ENCODE assay signal across 9 cellular contexts in the genomic region with DNA sequence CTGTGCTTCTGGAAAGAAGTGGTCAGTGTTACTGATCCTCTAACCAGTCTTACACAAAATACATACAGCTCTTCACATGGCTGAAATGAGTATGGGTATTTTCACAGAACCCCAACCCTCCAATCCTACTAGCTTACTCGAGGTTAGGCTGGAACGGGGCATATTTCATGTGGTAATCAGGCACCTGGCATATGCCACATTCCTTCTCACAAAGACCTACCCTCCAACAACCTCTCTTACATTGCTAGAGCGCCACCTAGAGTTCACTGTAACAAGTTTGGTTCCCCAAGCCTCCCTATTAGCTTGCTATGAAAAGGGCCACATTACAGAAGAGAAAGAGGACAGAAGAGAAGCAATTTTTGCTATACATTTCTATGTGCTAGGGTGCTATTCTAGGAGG.
A peak's percentile ranks its signal among the peaks of the same experiment; 100 is the strongest.
DNase-seq lines count a peak whose midpoint lies in the region; ATAC-seq and TF ChIP-seq lines count a peak whose summit lies in the region.
"Had no signal": no experiment of that assay in that cellular context is flagged by ENCODE, and none has a peak within 500 bp of the region (broad histone marks: within the 10 kb centered on the region; RNA-seq: fewer than 3 reads in every experiment).

No MANE protein-coding gene starts in this region.

- H2BK15ac ChIP-seq in mesenchymal stem cell (ENCODE audit: low read depth, poor library complexity, severe bottlenecking), result no peak overlapping the region

- no peak overlapping the region for H2AK5ac ChIP-seq in mesenchymal stem cell (ENCODE audit: low read length, severe bottlenecking)

- ATAC-seq in heart right ventricle (no peak), Right ventricle myocardium inferior (no peak), HG03139 (IDR thresholded peaks at IDR 0.05; ENCODE audit: unreplicated experiment) (peak; percentile 69), body of pancreas (peak; percentile 90), sciatic nerve (no peak)
- ATAC-seq: activated naive CD4-positive, alpha-beta T cell treated with anti-CD3 and anti-CD28 coated beads, Interleukin-2, amount 50 U/mL, for 72 hours had no signal

- no peak overlapping the region for H3K14ac ChIP-seq in mesenchymal stem cell (ENCODE audit: low read length in 2 of 2)

- no peak overlapping the region for H3K9ac ChIP-seq in mesenchymal stem cell (ENCODE audit: low read length)

- TF ChIP-seq CTCF in heart right ventricle (IDR thresholded peaks at IDR 0.05) (peak in 6 of 9 donors; percentile 16 to 36 (median 30)), body of pancreas (IDR thresholded peaks at IDR 0.05) (peak; percentile 31 to 87 (median 78)), esophagus muscularis mucosa (IDR thresholded peaks at IDR 0.05) (no peak)

- H3K4ac ChIP-seq in mesenchymal stem cell (ENCODE audit: low read depth in 1 of 2, low read length in 2 of 2), result no peak overlapping the region

- TF ChIP-seq POLR2A in body of pancreas (IDR thresholded peaks at IDR 0.05), result no peak
- TF ChIP-seq POLR2A in esophagus muscularis mucosa (IDR thresholded peaks at IDR 0.05; ENCODE audit: low read depth), result no peak

- no peak overlapping the region for H2BK12ac ChIP-seq in mesenchymal stem cell (ENCODE audit: low read length in 2 of 2)

- H3K27ac ChIP-seq in heart right ventricle, result no peak overlapping the region
- H3K27ac ChIP-seq in body of pancreas, result no peak overlapping the region
- no peak overlapping the region for H3K27ac ChIP-seq in mesenchymal stem cell (ENCODE audit: low read length, poor library complexity, severe bottlenecking)
- no peak overlapping the region for H3K27ac ChIP-seq in esophagus muscularis mucosa (replicated peaks in 1 of 4)

- intact Hi-C loops in heart right ventricle (cut with DNase I) (no loop called here), Right ventricle myocardium inferior (cut with DNase I) (no loop called here), body of pancreas (cut with DNase I) (no loop called here), sciatic nerve (cut with DNase I) (no loop called here), esophagus muscularis mucosa (cut with DNase I) (no loop called here)

- no peak overlapping the region for H2BK120ac ChIP-seq in mesenchymal stem cell (ENCODE audit: low read depth, low read length)

- H3K79me1 ChIP-seq in mesenchymal stem cell (replicated peaks; ENCODE audit: low read length, poor library complexity, severe bottlenecking), result no peaks in the 10 kb centered on the region

- H2BK5ac ChIP-seq in mesenchymal stem cell (ENCODE audit: low read depth, low read length, poor library complexity, severe bottlenecking), result no peak overlapping the region

- no peaks in the 10 kb centered on the region for H3K9me3 ChIP-seq in heart right ventricle
- H3K9me3 ChIP-seq in body of pancreas, result no peaks in the 10 kb centered on the region
- no peaks in the 10 kb centered on the region for H3K9me3 ChIP-seq in mesenchymal stem cell (ENCODE audit: control insufficient read depth, low read length)
- no peaks in the 10 kb centered on the region for H3K9me3 ChIP-seq in esophagus muscularis mucosa

- no peak overlapping the region for H3K18ac ChIP-seq in mesenchymal stem cell (ENCODE audit: low read depth in 1 of 2, low read length in 2 of 2)

- H4K91ac ChIP-seq in mesenchymal stem cell (ENCODE audit: low read length), result no peak overlapping the region

- no peaks in the 10 kb centered on the region for H3K36me3 ChIP-seq in heart right ventricle
- H3K36me3 ChIP-seq in body of pancreas (replicated peaks in 1 of 2; ENCODE audit: insufficient read depth in 1 of 2, low read depth in 2 of 2), result no peaks in the 10 kb centered on the region
- no peaks in the 10 kb centered on the region for H3K36me3 ChIP-seq in mesenchymal stem cell (ENCODE audit: control insufficient read depth in 1 of 2, insufficient read depth in 2 of 2, low read depth in 1 of 2, low read length in 2 of 2)
- no peaks in the 10 kb centered on the region for H3K36me3 ChIP-seq in esophagus muscularis mucosa

- DNase-seq in heart right ventricle, result no peak
- no peak for DNase-seq in Right ventricle myocardium inferior (ENCODE audit: missing footprints)
- peak; percentile 55 for DNase-seq in NCI-H226
- peak; percentile 74 to 82 (median 78) for DNase-seq in body of pancreas
- peak; percentile 26 for DNase-seq in mesenchymal stem cell
- DNase-seq in sciatic nerve (ENCODE audit: low spot score), result no peak
- no peak for DNase-seq in esophagus muscularis mucosa (ENCODE audit: extremely low spot score)

- H3K4me3 ChIP-seq in heart right ventricle, result no peak overlapping the region
- no peak overlapping the region for H3K4me3 ChIP-seq in body of pancreas
- H3K4me3 ChIP-seq in mesenchymal stem cell (ENCODE audit: insufficient read depth in 1 of 2, low read depth in 1 of 2, low read length in 2 of 2), result no peak overlapping the region
- no peak overlapping the region for H3K4me3 ChIP-seq in esophagus muscularis mucosa

- TF ChIP-seq EP300 in esophagus muscularis mucosa (IDR thresholded peaks at IDR 0.05), result no peak

- no peak overlapping the region for H2AFZ ChIP-seq in mesenchymal stem cell (ENCODE audit: low read depth, low read length)

- H3K27me3 ChIP-seq in heart right ventricle (peaks cover 0 to 4% (median 0%) of the 10 kb centered on the region in 7 donors), body of pancreas (no peaks in the 10 kb centered on the region), mesenchymal stem cell (ENCODE audit: control insufficient read depth in 1 of 2, insufficient read depth in 1 of 2, low read length in 2 of 2) (no peaks in the 10 kb centered on the region), esophagus muscularis mucosa (no peaks in the 10 kb centered on the region)

- H4K8ac ChIP-seq in mesenchymal stem cell (ENCODE audit: low read length), result no peak overlapping the region

- no peaks in the 10 kb centered on the region for H3K4me1 ChIP-seq in heart right ventricle
- H3K4me1 ChIP-seq in body of pancreas, result peaks cover 4% of the 10 kb centered on the region
- no peaks in the 10 kb centered on the region for H3K4me1 ChIP-seq in mesenchymal stem cell (ENCODE audit: control insufficient read depth, insufficient read depth, low read depth, low read length)
- no peaks in the 10 kb centered on the region for H3K4me1 ChIP-seq in esophagus muscularis mucosa

- H3K4me2 ChIP-seq in mesenchymal stem cell (ENCODE audit: low read length, poor library complexity, severe bottlenecking), result no peak overlapping the region

- WGBS in heart right ventricle, 2 donors, result 7 to 11% methylated on average over 3 of the region's 3 CpGs
- 2 to 9% methylated on average over 3 of the region's 3 CpGs for WGBS in body of pancreas, 2 donors
- 10% methylated on average over 3 of the region's 3 CpGs for WGBS in mesenchymal stem cell
- 25% methylated on average over 3 of the region's 3 CpGs for WGBS in esophagus muscularis mucosa

- H3K23ac ChIP-seq in mesenchymal stem cell (ENCODE audit: low read length in 2 of 2), result no peak overlapping the region

Comparison
In these comparisons a context has a peak if more than half of its experiments do, and no peak if none do; other contexts are left out.
1. ATAC-seq: peak in HG03139 (single experiment) and body of pancreas (single experiment); none in heart right ventricle (0 of 8), Right ventricle myocardium inferior (single experiment) and sciatic nerve (single experiment).
2. DNase-seq: peak in NCI-H226 (single experiment), body of pancreas (4 of 4) and mesenchymal stem cell (single experiment); none in heart right ventricle (0 of 2), Right ventricle myocardium inferior (single experiment), sciatic nerve (single experiment) and esophagus muscularis mucosa (single experiment).
3. CTCF ChIP-seq: peak in heart right ventricle (6 of 9) and body of pancreas (7 of 7); none in esophagus muscularis mucosa (0 of 3).